In genomic region chr22:20943104-20943933, GRCh38 we compare ENCODE assay signal across 21 cellular contexts.
"Had no signal": no experiment of that assay in that cellular context is flagged by ENCODE, and none has a peak within 500 bp of the region (broad histone marks: within the 10 kb centered on the region; RNA-seq: fewer than 3 reads in every experiment).

No MANE protein-coding gene starts in this region.

- H3K27ac ChIP-seq: cardiac muscle cell, colonic mucosa, esophagus muscularis mucosa, gastrocnemius medialis, ovary, right atrium auricular region, tibial artery had no signal

- H3K27me3 ChIP-seq: cardiac muscle cell, colonic mucosa, esophagus muscularis mucosa, gastrocnemius medialis, ovary, right atrium auricular region, tibial artery had no signal

- H3K27me3 Mint-ChIP-seq: naive B cell; stimulated activated naive CD8-positive, alpha-beta T cell treated with anti-CD3 and anti-CD28 coated beads, Interleukin-15, Interleukin-2, amounts not matched to agents 100 ng/mL and 50 ng/mL, for 24 hours had no signal

- H3K4me3 ChIP-seq: cardiac muscle cell, colonic mucosa, esophagus muscularis mucosa, gastrocnemius medialis, lung, ovary, right atrium auricular region, tibial artery had no signal

- H3K4me3 Mint-ChIP-seq: neural crest cell; stimulated activated naive CD8-positive, alpha-beta T cell treated with anti-CD3 and anti-CD28 coated beads, Interleukin-15, Interleukin-2, amounts not matched to agents 100 ng/mL and 50 ng/mL, for 24 hours had no signal

- ATAC-seq: gastrocnemius medialis, left colon, left ventricle myocardium superior had no signal

- H3K9me3 Mint-ChIP-seq: naive B cell; neural crest cell; stimulated activated naive CD8-positive, alpha-beta T cell treated with anti-CD3 and anti-CD28 coated beads, Interleukin-15, Interleukin-2, amounts not matched to agents 100 ng/mL and 50 ng/mL, for 24 hours had no signal

- H3K9me3 ChIP-seq: colonic mucosa, esophagus muscularis mucosa, gastrocnemius medialis, ovary, right atrium auricular region, tibial artery had no signal

- H3K27ac Mint-ChIP-seq: stimulated activated naive CD8-positive, alpha-beta T cell treated with anti-CD3 and anti-CD28 coated beads, Interleukin-15, Interleukin-2, amounts not matched to agents 100 ng/mL and 50 ng/mL, for 24 hours had no signal

- FAIRE-seq: kidney, small intestine had no signal

- DNase-seq: cerebellar nuclear complex; colonic mucosa; effector CD4-positive, alpha-beta T cell; gastrocnemius medialis; kidney; left colon; left ventricle myocardium superior; mesenchymal stem cell; midbrain; naive B cell; ovary; small intestine; stimulated activated CD4-positive, alpha-beta T cell treated with anti-CD3 and anti-CD28 coated beads, Interleukin-12 subunit alpha, Interleukin-12 subunit beta, amount 100 ng/mL, for 4 hours; stimulated activated CD4-positive, alpha-beta T cell treated with anti-CD3 and anti-CD28 coated beads, Interleukin-2, amount 100 ng/mL, for 48 hours; tibial artery had no signal

- H3K36me3 ChIP-seq: cardiac muscle cell, colonic mucosa, esophagus muscularis mucosa, gastrocnemius medialis, ovary, right atrium auricular region, tibial artery had no signal
